In the genomic region with DNA sequence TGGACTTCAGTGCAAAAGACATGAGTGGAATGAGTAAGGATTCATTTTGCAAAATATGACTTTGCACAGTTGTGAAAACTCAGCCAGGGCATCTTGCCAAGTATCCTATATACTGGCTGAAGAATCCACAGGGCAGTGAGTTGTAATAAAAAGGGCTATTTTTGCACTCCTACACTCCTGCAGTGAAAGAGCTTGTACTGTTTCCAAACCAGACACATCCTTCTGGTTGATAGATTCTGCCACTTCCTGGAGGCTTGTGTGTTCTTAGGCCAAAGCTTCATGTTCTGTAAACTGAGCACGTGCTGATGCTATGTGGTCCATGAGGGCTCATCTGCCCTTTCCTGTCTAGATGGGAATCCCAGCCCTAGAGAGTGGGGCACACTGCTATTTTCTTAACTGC, we compare ENCODE assay signal across 21 cellular contexts. TPM values are rescaled to one million over a fixed set of nuclear protein-coding genes. Genes with fewer than 3 reads are reported as not detected.
A peak's percentile ranks its signal among the peaks of the same experiment; 100 is the strongest.
DNase-seq lines count a peak whose midpoint lies in the region; ATAC-seq and TF ChIP-seq lines count a peak whose summit lies in the region.
"Had no signal": no experiment of that assay in that cellular context is flagged by ENCODE, and none has a peak within 500 bp of the region (broad histone marks: within the 10 kb centered on the region; RNA-seq: fewer than 3 reads in every experiment).

No MANE protein-coding gene starts in this region.

- H3K27ac Mint-ChIP-seq in mesothelial cell of epicardium = peak overlapping the region; percentile 69
- no peak overlapping the region for H3K27ac Mint-ChIP-seq in progenitor cell of endocrine pancreas
- H3K27ac Mint-ChIP-seq: CD4-positive, CD25-positive, alpha-beta regulatory T cell; nephron progenitor cell had no signal

- H3K27ac ChIP-seq in uterus = peak overlapping the region in 1 of 2 donors; percentile 15
- H3K27ac ChIP-seq: left lung, SJCRH30, tibial nerve had no signal

- H3K36me3 ChIP-seq in uterus = no peaks in the 10 kb centered on the region
- H3K36me3 ChIP-seq: left lung, SJCRH30 had no signal

- ATAC-seq in GM19351 (IDR thresholded peaks at IDR 0.05; ENCODE audit: unreplicated experiment) = no peak
- ATAC-seq: left lung had no signal

- H3K27me3 Mint-ChIP-seq in mesothelial cell of epicardium (ENCODE audit: low read depth) (peaks cover 12% of the 10 kb centered on the region), progenitor cell of endocrine pancreas (peaks cover 11% of the 10 kb centered on the region)

- H3K4me3 ChIP-seq in choroid plexus epithelial cell (ENCODE audit: low read depth, low read length) = no peak overlapping the region
- no peak overlapping the region for H3K4me3 ChIP-seq in uterus
- H3K4me3 ChIP-seq: left lung, SJCRH30, tibial nerve had no signal

- TF ChIP-seq CTCF in choroid plexus epithelial cell (conservative IDR thresholded peaks at IDR 0.05; ENCODE audit: low read depth, low read length) = no peak
- no peak for TF ChIP-seq CTCF in mesothelial cell of epicardium (IDR thresholded peaks at IDR 0.05; ENCODE audit: unreplicated experiment)
- no peak for TF ChIP-seq CTCF in uterus (IDR thresholded peaks at IDR 0.05)
- no peak for TF ChIP-seq CTCF in progenitor cell of endocrine pancreas (IDR thresholded peaks at IDR 0.05; ENCODE audit: unreplicated experiment)

- H3K4me3 Mint-ChIP-seq in mesothelial cell of epicardium = no peak overlapping the region
- no peak overlapping the region for H3K4me3 Mint-ChIP-seq in progenitor cell of endocrine pancreas (ENCODE audit: low read depth)
- H3K4me3 Mint-ChIP-seq: CD4-positive, CD25-positive, alpha-beta regulatory T cell; nephron progenitor cell had no signal

- intact Hi-C loops in uterus (cut with DNase I; ENCODE audit: low total_unique reads) = no loop called here

- H3K9me3 Mint-ChIP-seq in mesothelial cell of epicardium (no peaks in the 10 kb centered on the region), progenitor cell of endocrine pancreas (ENCODE audit: low read depth) (no peaks in the 10 kb centered on the region)
- H3K9me3 Mint-ChIP-seq: CD4-positive, CD25-positive, alpha-beta regulatory T cell; nephron progenitor cell had no signal

- H3K4me1 ChIP-seq in uterus = no peaks in the 10 kb centered on the region

- peak; percentile 41 for DNase-seq in G401 (ENCODE audit: low spot score)
- DNase-seq in NCI-H226 = peak; percentile 4
- peak; percentile 66 for DNase-seq in choroid plexus epithelial cell (ENCODE audit: low read depth)
- no peak for DNase-seq in mesothelial cell of epicardium (ENCODE audit: low spot score in 2 of 2, unreplicated experiment in 2 of 2)
- DNase-seq in uterus = no peak
- no peak for DNase-seq in NCI-H345 treated with DMSO at 0.1 percent for 48 hours (lab: John Stamatoyannopoulos, UW; ENCODE audit: unreplicated experiment)
- no peak for DNase-seq in progenitor cell of endocrine pancreas (ENCODE audit: low spot score, unreplicated experiment)
- DNase-seq: activated CD8-positive, alpha-beta memory T cell treated with anti-CD3 and anti-CD28 coated beads for 24 hours; activated naive CD4-positive, alpha-beta T cell treated with Interleukin-2 at 50 U/mL for 16 hours; CD4-positive, CD25-positive, alpha-beta regulatory T cell; central memory CD4-positive, alpha-beta T cell; HCEC 1CT; left lung; MM.1S; NCI-H2171; nephron progenitor cell; retina; stimulated activated CD8-positive, alpha-beta memory T cell treated with anti-CD3 and anti-CD28 coated beads, Interleukin-4, amount 100 ng/mL, for 48 hours had no signal

- no peak for TF ChIP-seq POLR2A in uterus (IDR thresholded peaks at IDR 0.05)

- in situ Hi-C loops in G401 (cut with HindIII; ENCODE audit: low sequenced_read_pairs) = no loop called here

- peaks cover 37% of the 10 kb centered on the region for H3K4me1 Mint-ChIP-seq in mesothelial cell of epicardium
- H3K4me1 Mint-ChIP-seq in progenitor cell of endocrine pancreas (ENCODE audit: low read depth) = peaks cover 7% of the 10 kb centered on the region
- H3K4me1 Mint-ChIP-seq: CD4-positive, CD25-positive, alpha-beta regulatory T cell had no signal

- H3K36me3 Mint-ChIP-seq in mesothelial cell of epicardium (no peaks in the 10 kb centered on the region), progenitor cell of endocrine pancreas (ENCODE audit: insufficient read depth) (no peaks in the 10 kb centered on the region)
- H3K36me3 Mint-ChIP-seq: CD4-positive, CD25-positive, alpha-beta regulatory T cell had no signal

- H3K27me3 ChIP-seq in uterus = no peaks in the 10 kb centered on the region
- H3K27me3 ChIP-seq: left lung, SJCRH30, tibial nerve had no signal

- no peaks in the 10 kb centered on the region for H3K9me3 ChIP-seq in uterus
- H3K9me3 ChIP-seq: left lung, SJCRH30, tibial nerve had no signal

RNA-seq across cellular contexts. Expression of a gene that starts 34.9 kb away (rescaled TPM):
- total RNA-seq in G401 (2014; rRNA removed; shearing (Covaris generic)) = not detected in 2 replicates
- total RNA-seq in mesothelial cell of epicardium = 4.0 to 5.2 TPM (median 4.3 TPM) in 3 replicates
- total RNA-seq in uterus = 10 to 100 TPM in 2 of 4 donors, 1 to 10 TPM in 2; 1.5 to 18.2 (median 10.6) TPM
- total RNA-seq in progenitor cell of endocrine pancreas = 0.50 and 1.3 TPM in 2 replicates

Comparison
In these comparisons a context has a peak if more than half of its experiments do, and no peak if none do; other contexts are left out.
1. DNase-seq: peak in G401 (single experiment), NCI-H226 (single experiment) and choroid plexus epithelial cell (single experiment); none in mesothelial cell of epicardium (0 of 2), uterus (0 of 2), NCI-H345 treated with DMSO at 0.1 percent for 48 hours (single experiment) and progenitor cell of endocrine pancreas (single experiment).